Comparison of ENCODE assay signal across 8 cellular contexts in genomic region chr5:132464155-132464939, GRCh38. TPM values are rescaled to one million over a fixed set of nuclear protein-coding genes. Genes with fewer than 3 reads are reported as not detected.
A peak's percentile ranks its signal among the peaks of the same experiment; 100 is the strongest.
DNase-seq lines count a peak whose midpoint lies in the region; ATAC-seq and TF ChIP-seq lines count a peak whose summit lies in the region.

No MANE protein-coding gene starts in this region.

- POLR2A ChIA-PET in CD8-positive, alpha-beta T cell (lab: Charles Lee), result interaction anchor here (1.2 to 21.8 kb wide), 13 partner anchors 8 to 54 kb away, joined by 3 to 391 read pairs (median 8); partner anchors contain the start of gene IRF1

- H3K79me2 ChIP-seq in MM.1S (ENCODE audit: low read length), result peaks cover 62% of the 10 kb centered on the region

- intact Hi-C loops in CD8-positive, alpha-beta T cell (cut with DNase I, micrococcal nuclease), result loop anchor here in 1 of 2 experiments (2.0 kb wide), 1 partner anchor 44 kb away; no protein-coding TSS in a partner anchor

- H3K36me3 Mint-ChIP-seq in CD8-positive, alpha-beta T cell, result peaks cover 32% of the 10 kb centered on the region
- no peaks in the 10 kb centered on the region for H3K36me3 Mint-ChIP-seq in brain

- peaks cover 85% of the 10 kb centered on the region for H3K4me1 ChIP-seq in CD8-positive, alpha-beta T cell (ENCODE audit: insufficient read depth, low read length)
- H3K4me1 ChIP-seq in MM.1S (ENCODE audit: low read length) (peaks cover 93% of the 10 kb centered on the region), muscle layer of duodenum (ENCODE audit: control insufficient read depth in 1 of 2, insufficient read depth in 2 of 2, low read length in 2 of 2) (peaks cover 59 to 72% of the 10 kb centered on the region in 2 donors), HAP-1 (no peaks in the 10 kb centered on the region)

- peak overlapping the region; percentile 95 for H3K27ac Mint-ChIP-seq in CD8-positive, alpha-beta T cell
- peak overlapping the region; percentile 33 to 91 (median 83) for H3K27ac Mint-ChIP-seq in brain

- no peaks in the 10 kb centered on the region for H3K9me3 ChIP-seq in CD8-positive, alpha-beta T cell (ENCODE audit: low read length)
- no peaks in the 10 kb centered on the region for H3K9me3 ChIP-seq in MM.1S (replicated peaks; ENCODE audit: insufficient read depth, low read length)
- no peaks in the 10 kb centered on the region for H3K9me3 ChIP-seq in muscle layer of duodenum (ENCODE audit: control insufficient read depth in 1 of 2, low read length in 2 of 2)
- no peaks in the 10 kb centered on the region for H3K9me3 ChIP-seq in HAP-1

- DNase-seq in CD8-positive, alpha-beta T cell, result peak in 3 of 7 experiments; percentile 41 to 55 (median 46)
- peak; percentile 83 for DNase-seq in MM.1S
- no peak for DNase-seq in HAP-1 (ENCODE audit: low spot score in 2 of 2)
- no peak for DNase-seq in NCI-H510A (lab: John Stamatoyannopoulos, UW)

- in situ Hi-C loops in HAP-1 (cut with MboI; ENCODE audit: low sequenced_read_pairs), result no loop called here

- H3K9me3 Mint-ChIP-seq in CD8-positive, alpha-beta T cell, result no peaks in the 10 kb centered on the region
- H3K9me3 Mint-ChIP-seq in brain, result peaks cover 0 to 7% (median 4%) of the 10 kb centered on the region in 5 experiments

- H3K4me3 ChIP-seq in CD8-positive, alpha-beta T cell (ENCODE audit: low read depth, low read length), result peak overlapping the region; percentile 34
- peak overlapping the region; percentile 39 for H3K4me3 ChIP-seq in MM.1S (ENCODE audit: low read length)
- H3K4me3 ChIP-seq in muscle layer of duodenum (ENCODE audit: low read depth in 1 of 2, low read length in 2 of 2), result peak overlapping the region; percentile 22 to 42
- H3K4me3 ChIP-seq in HAP-1, result no peak overlapping the region

- peak overlapping the region; percentile 68 for H3K4me3 Mint-ChIP-seq in CD8-positive, alpha-beta T cell
- peak overlapping the region in 3 of 5 experiments; percentile 30 to 49 (median 34) for H3K4me3 Mint-ChIP-seq in brain

- H3K36me3 ChIP-seq in CD8-positive, alpha-beta T cell (ENCODE audit: insufficient read depth, low read length), result no peaks in the 10 kb centered on the region
- H3K36me3 ChIP-seq in MM.1S (replicated peaks; ENCODE audit: insufficient read depth, low read length) (no peaks in the 10 kb centered on the region), muscle layer of duodenum (ENCODE audit: control insufficient read depth in 1 of 2, insufficient read depth in 2 of 2, low read length in 2 of 2) (peaks cover 4 to 6% of the 10 kb centered on the region in 2 donors), HAP-1 (replicated peaks) (no peaks in the 10 kb centered on the region)

- H3K9me2 ChIP-seq in MM.1S (replicated peaks; ENCODE audit: insufficient read depth, low read length), result no peaks in the 10 kb centered on the region

- H3K9ac ChIP-seq in MM.1S (ENCODE audit: low read length), result peak overlapping the region; percentile 57

- ATAC-seq in CD8-positive, alpha-beta T cell, result peak; percentile 27
- ATAC-seq in HG02623 (IDR thresholded peaks at IDR 0.05; ENCODE audit: unreplicated experiment) (no peak), HG03565 (IDR thresholded peaks at IDR 0.05; ENCODE audit: unreplicated experiment) (no peak)

- no peaks in the 10 kb centered on the region for H3K27me3 ChIP-seq in CD8-positive, alpha-beta T cell (ENCODE audit: insufficient read depth, low read length)
- H3K27me3 ChIP-seq in MM.1S (replicated peaks; ENCODE audit: insufficient read depth, low read length), result no peaks in the 10 kb centered on the region
- no peaks in the 10 kb centered on the region for H3K27me3 ChIP-seq in muscle layer of duodenum (ENCODE audit: low read depth, low read length)
- no peaks in the 10 kb centered on the region for H3K27me3 ChIP-seq in HAP-1 (ENCODE audit: low read depth)

- no peak for TF ChIP-seq CTCF in CD8-positive, alpha-beta T cell (IDR thresholded peaks at IDR 0.05)
- TF ChIP-seq CTCF in MM.1S (IDR thresholded peaks at IDR 0.05; ENCODE audit: low read length) (peak; percentile 23), brain (conservative IDR thresholded peaks at IDR 0.05) (no peak)

- peaks cover 57% of the 10 kb centered on the region for H3F3A ChIP-seq in MM.1S (ENCODE audit: insufficient read depth, low read length)

- H3K4me2 ChIP-seq in MM.1S (ENCODE audit: low read depth, low read length), result peak overlapping the region; percentile 75

- H4K20me1 ChIP-seq in MM.1S (ENCODE audit: insufficient read depth, low read length), result no peaks in the 10 kb centered on the region

- peaks cover 95% of the 10 kb centered on the region for H3K4me1 Mint-ChIP-seq in CD8-positive, alpha-beta T cell (ENCODE audit: low read depth)
- peaks cover 50% of the 10 kb centered on the region for H3K4me1 Mint-ChIP-seq in brain

- CTCF ChIA-PET in CD8-positive, alpha-beta T cell (lab: Charles Lee), result interaction anchor here (0.6 to 14.4 kb wide), 14 partner anchors 7 to 329 kb away, joined by 3 to 120 read pairs (median 14); partner anchors contain the start of gene IRF1

- peak overlapping the region; percentile 32 for H3K27ac ChIP-seq in CD8-positive, alpha-beta T cell (ENCODE audit: low read depth, low read length)
- H3K27ac ChIP-seq in MM.1S (ENCODE audit: low read length) (peak overlapping the region; percentile 89), muscle layer of duodenum (ENCODE audit: low read length) (peak overlapping the region; percentile 82)

- no peak overlapping the region for H2AFZ ChIP-seq in MM.1S (ENCODE audit: low read length)

- no peaks in the 10 kb centered on the region for H3K27me3 Mint-ChIP-seq in CD8-positive, alpha-beta T cell (ENCODE audit: low read depth)
- peaks cover 9% of the 10 kb centered on the region for H3K27me3 Mint-ChIP-seq in brain

RNA-seq across cellular contexts. Expression of gene IRF1, which starts 26.2 kb away (rescaled TPM):
- total RNA-seq in CD8-positive, alpha-beta T cell, result 1,000 to 10,000 TPM; 1,214 to 1,250 TPM
- polyA plus RNA-seq in brain (ENCODE audit: insufficient read depth, low read depth, low replicate concordance), result 11.5 TPM

Comparison
In these comparisons a context has a peak if more than half of its experiments do, and no peak if none do; other contexts are left out.
1. H3K27ac ChIP-seq: peak in every context shown above with its lines; median percentile 89 in MM.1S; 82 in muscle layer of duodenum; 32 in CD8-positive, alpha-beta T cell.